ENCODE assay signal across 31 cellular contexts in the genomic region with DNA sequence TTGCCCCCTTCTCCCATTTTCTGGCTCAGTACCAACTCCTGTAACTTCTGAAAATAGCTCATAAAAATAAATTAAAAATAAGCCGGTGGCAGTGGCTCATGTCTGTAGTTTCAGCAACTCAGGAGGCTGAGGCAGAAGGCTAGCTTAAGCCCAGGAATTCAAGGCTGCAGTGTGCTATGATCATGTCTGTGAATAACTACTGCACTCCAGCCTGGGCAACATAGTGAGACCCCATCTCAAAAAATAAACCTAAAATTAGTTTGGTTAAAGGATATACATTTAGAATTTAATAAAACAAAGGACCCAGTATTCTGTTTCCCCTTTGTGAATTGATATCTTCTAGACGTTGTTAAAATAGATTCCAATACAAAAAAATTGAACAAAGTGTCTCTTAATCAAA. TPM values are rescaled to one million over a fixed set of nuclear protein-coding genes. Genes with fewer than 3 reads are reported as not detected.
"Had no signal": no experiment of that assay in that cellular context is flagged by ENCODE, and none has a peak within 500 bp of the region (broad histone marks: within the 10 kb centered on the region; RNA-seq: fewer than 3 reads in every experiment).

No MANE protein-coding gene starts in this region.

- DNase-seq: stimulated activated CD4-positive, alpha-beta T cell treated with anti-CD3 and anti-CD28 coated beads, Interleukin-2, amount 100 ng/mL, for 48 hours; stimulated activated CD4-positive, alpha-beta T cell treated with anti-CD3 and anti-CD28 coated beads, Interleukin-4, amount 100 ng/mL, for 1 hour; stimulated activated CD4-positive, alpha-beta T cell treated with anti-CD3 and anti-CD28 coated beads, Interleukin-4, amount 100 ng/mL, for 24 hours; stimulated activated CD4-positive, alpha-beta T cell treated with anti-CD3 and anti-CD28 coated beads, Interleukin-4, amount 100 ng/mL, for 4 hours; stimulated activated CD8-positive, alpha-beta memory T cell treated with anti-CD3 and anti-CD28 coated beads, Interleukin-4, amount 100 ng/mL, for 48 hours; stimulated activated naive B cell treated with anti-CD40 and anti-IgM and Interleukin-4, amounts not matched to agents 10 μg/mL and 1 μg/mL and 100 μg/mL, for 72 hours; stimulated activated naive CD4-positive, alpha-beta T cell; stimulated activated naive CD4-positive, alpha-beta T cell treated with Interleukin-2 at 50 U/mL for 16 hours; stimulated activated naive CD8-positive, alpha-beta T cell treated with anti-CD3 and anti-CD28 coated beads, Interleukin-15, amount 100 ng/mL, for 72 hours; stimulated activated naive CD8-positive, alpha-beta T cell treated with anti-CD3 and anti-CD28 coated beads, Interleukin-15, Interleukin-2, amounts not matched to agents 100 U/mL and 50 U/mL, for 24 hours; stomach; substantia nigra; testis; thyroid gland; tibial artery; transverse colon; trophoblast cell; upper lobe of left lung; upper lobe of right lung; uterus had no signal

- H3K4me3 ChIP-seq: stomach, suprapubic skin, testis, thoracic aorta, thyroid gland, tibial artery, tibial nerve, transverse colon, upper lobe of left lung, upper lobe of right lung, uterus, vagina had no signal

- H3K9me3 ChIP-seq: suprapubic skin, testis, thoracic aorta, thyroid gland, tibial artery, tibial nerve, transverse colon, upper lobe of left lung, upper lobe of right lung, uterus, vagina had no signal

- ATAC-seq: stimulated activated effector memory CD8-positive, alpha-beta T cell treated with anti-CD3 and anti-CD28 coated beads, Interleukin-12 subunit alpha, Interleukin-12 subunit beta, amount 100 ng/mL, for 72 hours; stimulated activated memory B cell treated with anti-CD40 and anti-IgM and Interleukin-4, amounts not matched to agents 10 μg/mL and 1 μg/mL and 100 μg/mL, for 72 hours; stimulated activated naive B cell treated with anti-CD40 and anti-IgM and Interleukin-4, amounts not matched to agents 10 μg/mL and 1 μg/mL and 100 μg/mL, for 72 hours; stimulated activated naive CD8-positive, alpha-beta T cell treated with anti-CD3 and anti-CD28 coated beads, Interleukin-15, amount 100 ng/mL, for 72 hours; stimulated activated naive CD8-positive, alpha-beta T cell treated with anti-CD3 and anti-CD28 coated beads, Interleukin-15, Interleukin-2, amounts not matched to agents 100 U/mL and 50 U/mL, for 24 hours; upper lobe of right lung had no signal

- H3K36me3 ChIP-seq: stomach, suprapubic skin, thoracic aorta, thyroid gland, tibial artery, tibial nerve, transverse colon, upper lobe of left lung, upper lobe of right lung, uterus, vagina had no signal

- FAIRE-seq: urothelium cell line had no signal

- H3K27me3 ChIP-seq: testis had no signal

- H3K27ac ChIP-seq: stomach, suprapubic skin, testis, thoracic aorta, thyroid gland, tibial artery, tibial nerve, transverse colon, upper lobe of left lung, upper lobe of right lung, uterus, vagina had no signal

- H3K4me1 ChIP-seq: testis had no signal

RNA-seq across cellular contexts. Expression of a gene that starts 10.5 kb away (rescaled TPM):
- total RNA-seq: stomach, subcutaneous adipose tissue, suprapubic skin, temporal lobe, thoracic aorta, thyroid gland, tibial nerve, transverse colon, upper lobe of left lung, upper lobe of right lung, ureter, urinary bladder, uterus, vagina had no signal
- polyA plus RNA-seq: stomach, urinary bladder had no signal
